In the genomic region with DNA sequence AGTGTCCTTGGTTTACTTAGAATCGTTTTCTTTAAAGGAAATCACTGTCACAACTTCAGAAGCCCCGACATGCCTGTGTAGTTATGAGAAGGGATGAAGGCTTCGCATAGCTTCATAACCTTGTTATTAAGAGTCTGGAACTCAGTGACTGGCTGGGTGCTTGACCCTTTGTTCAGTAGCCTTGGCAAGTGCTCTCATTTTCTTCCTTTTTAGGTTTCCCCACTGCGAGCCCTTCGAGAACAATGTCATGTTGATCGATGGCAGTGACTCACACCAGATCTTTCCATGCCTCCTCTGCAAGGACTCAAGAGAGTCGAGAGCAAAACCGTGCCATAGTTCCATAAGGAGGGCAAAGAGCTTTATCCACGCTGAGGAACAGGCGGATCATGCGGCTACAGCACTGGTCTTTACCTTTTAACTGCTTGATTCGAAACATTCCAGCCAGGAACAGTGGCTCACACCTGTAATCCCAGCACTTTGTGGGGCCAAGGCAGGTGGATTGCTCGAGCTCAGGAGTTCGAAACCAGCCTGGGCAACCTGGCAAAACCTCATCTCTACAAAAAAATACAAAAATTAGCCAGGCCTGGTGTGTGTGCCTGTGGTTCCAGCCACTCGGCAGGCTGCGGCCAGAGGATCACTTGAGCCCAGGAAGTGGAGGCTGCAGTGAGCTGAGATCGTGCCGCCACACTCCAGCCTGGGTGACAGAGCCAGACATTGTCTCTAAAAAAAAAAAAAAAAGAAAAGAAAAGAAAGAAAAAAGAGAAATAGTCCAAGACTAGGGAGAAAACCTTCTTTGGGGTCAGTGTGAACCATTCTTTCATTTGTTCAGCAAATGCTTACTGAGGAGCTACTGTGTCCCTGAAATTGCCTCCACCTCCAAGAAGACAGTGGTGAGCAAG, we compare ENCODE assay signal across 8 cellular contexts.
DNase-seq lines count a peak whose midpoint lies in the region; ATAC-seq and TF ChIP-seq lines count a peak whose summit lies in the region.

No MANE protein-coding gene starts in this region.

- H3K4me3 ChIP-seq in HUES48 (ENCODE audit: low read depth, low read length): no peak overlapping the region

- H3K36me3 Mint-ChIP-seq in brain (peaks cover 8% of the 10 kb centered on the region), HFFc6 (ENCODE audit: low read depth) (peaks cover 22% of the 10 kb centered on the region)

- H3K9me3 Mint-ChIP-seq in brain (peaks cover 20 to 32% (median 24%) of the 10 kb centered on the region in 5 experiments), HFFc6 (peaks cover 20% of the 10 kb centered on the region)

- H3K27me3 Mint-ChIP-seq in brain (peaks cover 3% of the 10 kb centered on the region), HFFc6 (ENCODE audit: insufficient read depth) (peaks cover 10% of the 10 kb centered on the region)

- H3K9me3 ChIP-seq in HUES48 (ENCODE audit: control insufficient read depth, insufficient read depth, low read length): no peaks in the 10 kb centered on the region

- H3K27ac ChIP-seq in HUES48 (ENCODE audit: low read depth, low read length) (peak overlapping the region; percentile 86), layer of hippocampus (ENCODE audit: low read depth, low read length) (peak overlapping the region; percentile 5)

- peak overlapping the region in 4 of 5 experiments; percentile 60 to 86 (median 68) for H3K27ac Mint-ChIP-seq in brain
- no peak overlapping the region for H3K27ac Mint-ChIP-seq in HFFc6

- no peaks in the 10 kb centered on the region for H3K36me3 ChIP-seq in HUES48 (ENCODE audit: control insufficient read depth, insufficient read depth, low read length)

- H3K9ac ChIP-seq in HUES48 (ENCODE audit: low read depth, low read length): no peak overlapping the region

- H3K4me3 Mint-ChIP-seq in brain (no peak overlapping the region), HFFc6 (no peak overlapping the region)

- H3K4me1 ChIP-seq in HUES48 (ENCODE audit: control insufficient read depth, insufficient read depth, low read length): peaks cover 12% of the 10 kb centered on the region

- H3K27me3 ChIP-seq in HUES48 (ENCODE audit: control insufficient read depth, insufficient read depth, low read length) (no peaks in the 10 kb centered on the region), layer of hippocampus (ENCODE audit: control insufficient read depth, insufficient read depth, low read length) (no peaks in the 10 kb centered on the region)

- DNase-seq in stimulated activated naive CD8-positive, alpha-beta T cell treated with anti-CD3 and anti-CD28 coated beads, Interleukin-15, Interleukin-2, amounts not matched to agents 100 U/mL and 50 U/mL, for 24 hours: no peak
- DNase-seq in activated gamma-delta T cell treated with Interleukin-2 at 50 U/mL for 16 hours (no peak), HFFc6 (no peak), NCI-H128 (lab: John Stamatoyannopoulos, UW; ENCODE audit: unreplicated experiment) (no peak), superior temporal gyrus (ENCODE audit: extremely low spot score) (no peak)

- no peak for TF ChIP-seq CTCF in brain (conservative IDR thresholded peaks at IDR 0.05)
- no peak for TF ChIP-seq CTCF in HFFc6 (IDR thresholded peaks at IDR 0.05)

- peaks cover 21% of the 10 kb centered on the region for H3K4me1 Mint-ChIP-seq in brain
- peaks cover 39% of the 10 kb centered on the region for H3K4me1 Mint-ChIP-seq in HFFc6 (ENCODE audit: low read depth)

- ATAC-seq in stimulated activated naive CD8-positive, alpha-beta T cell treated with anti-CD3 and anti-CD28 coated beads, Interleukin-15, Interleukin-2, amounts not matched to agents 100 U/mL and 50 U/mL, for 24 hours: peak; percentile 49
